In the genomic region with DNA sequence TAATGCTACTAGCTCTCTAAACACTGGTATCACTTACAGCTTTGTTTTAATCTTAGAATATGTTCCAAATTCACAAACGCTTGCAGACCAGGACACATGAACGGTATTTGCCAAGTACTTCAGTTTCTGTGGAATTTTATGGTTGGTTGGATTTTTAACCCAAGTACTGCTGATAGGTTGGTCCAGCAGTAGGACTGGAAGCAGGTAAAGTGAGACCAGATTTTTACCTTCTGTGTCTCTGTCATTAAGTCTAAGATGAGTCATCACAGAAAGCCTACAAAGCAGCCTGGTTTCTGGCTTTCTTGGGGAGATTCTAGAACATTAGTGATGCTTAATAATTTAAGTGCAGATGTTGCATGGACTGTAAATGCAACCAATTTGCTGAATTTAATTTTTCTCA, we compare ENCODE assay signal across 14 cellular contexts.
DNase-seq lines count a peak whose midpoint lies in the region; ATAC-seq, FAIRE-seq and TF ChIP-seq lines count a peak whose summit lies in the region.
"Had no signal": no experiment of that assay in that cellular context is flagged by ENCODE, and none has a peak within 500 bp of the region (broad histone marks: within the 10 kb centered on the region; RNA-seq: fewer than 3 reads in every experiment).

No MANE protein-coding gene starts in this region.

- CTCF ChIA-PET in SK-N-SH (lab: Yijun Ruan, JAX): interaction anchor here (0.7 to 1.2 kb wide), 3 partner anchors 63 to 530 kb away, joined by 3 read pairs; no protein-coding TSS in a partner anchor

- H3F3A ChIP-seq in SK-N-SH (replicated peaks; ENCODE audit: insufficient read depth): no peaks in the 10 kb centered on the region

- no peak for ATAC-seq in HG03469 (IDR thresholded peaks at IDR 0.05; ENCODE audit: unreplicated experiment)
- ATAC-seq: Right ventricle myocardium inferior had no signal

- H3K9ac ChIP-seq in SK-N-SH (no peak overlapping the region), keratinocyte (ENCODE audit: control insufficient read depth, extremely low read depth, insufficient read depth, low read length) (no peak overlapping the region)

- no peaks in the 10 kb centered on the region for H3K9me2 ChIP-seq in SK-N-SH

- H2AFZ ChIP-seq in SK-N-SH (ENCODE audit: low read depth): no peak overlapping the region; the same call in 1 of the 2 replicates
- H2AFZ ChIP-seq in keratinocyte (ENCODE audit: control insufficient read depth, low read length): no peak overlapping the region

- H4K20me1 ChIP-seq in SK-N-SH (ENCODE audit: insufficient read depth): no peaks in the 10 kb centered on the region
- H4K20me1 ChIP-seq in keratinocyte (ENCODE audit: control insufficient read depth, extremely low read depth, insufficient read depth, low read length): no peaks in the 10 kb centered on the region

- WGBS in SK-N-SH (ENCODE audit: low lambda C conversion rate): 81% methylated on average over 2 of the region's 2 CpGs

- H3K4me3 ChIP-seq in SK-N-SH (ENCODE audit: low read depth in 2 of 2, low read length in 1 of 2) (no peak overlapping the region), keratinocyte (ENCODE audit: control insufficient read depth in 2 of 3, extremely low read depth in 1 of 3, insufficient read depth in 2 of 3, low read depth in 1 of 3, low read length in 3 of 3) (no peak overlapping the region)

- no peak for TF ChIP-seq EP300 in SK-N-SH (IDR thresholded peaks at IDR 0.05; ENCODE audit: borderline replicate concordance in 1 of 2, low read depth in 1 of 2, low read length in 1 of 2)

- H3K9me3 ChIP-seq in SK-N-SH: no peaks in the 10 kb centered on the region
- H3K9me3 ChIP-seq in keratinocyte (ENCODE audit: control insufficient read depth, low read depth, low read length): no peaks in the 10 kb centered on the region

- H3K79me2 ChIP-seq in SK-N-SH (ENCODE audit: insufficient read depth): no peaks in the 10 kb centered on the region
- H3K79me2 ChIP-seq in keratinocyte (ENCODE audit: control insufficient read depth, insufficient read depth, low read length): no peaks in the 10 kb centered on the region

- peak overlapping the region in 1 of 2 experiments; percentile 6; a peak in 2 of 4 replicates for H3K27ac ChIP-seq in SK-N-SH (ENCODE audit: low read depth in 2 of 2, low read length in 1 of 2)
- H3K27ac ChIP-seq in keratinocyte (ENCODE audit: control insufficient read depth, insufficient read depth, low read length): no peak overlapping the region

- H3K27me3 ChIP-seq in SK-N-SH (ENCODE audit: insufficient read depth): no peaks in the 10 kb centered on the region
- no peaks in the 10 kb centered on the region for H3K27me3 ChIP-seq in keratinocyte (ENCODE audit: control insufficient read depth, extremely low read depth, insufficient read depth, low read length)

- peaks cover 0 to 6% of the 10 kb centered on the region in 2 experiments; a peak in 2 of 4 replicates for H3K4me1 ChIP-seq in SK-N-SH (ENCODE audit: control insufficient read depth in 1 of 2, insufficient read depth in 2 of 2, low read depth in 1 of 2, low read length in 1 of 2)
- H3K4me1 ChIP-seq in keratinocyte (ENCODE audit: control insufficient read depth, extremely low read depth, insufficient read depth, low read length): peaks cover 2% of the 10 kb centered on the region

- H3K36me3 ChIP-seq in SK-N-SH (replicated peaks in 1 of 2; ENCODE audit: control insufficient read depth in 1 of 2, insufficient read depth in 2 of 2, low read length in 1 of 2): no peaks in the 10 kb centered on the region
- no peaks in the 10 kb centered on the region for H3K36me3 ChIP-seq in keratinocyte (ENCODE audit: control insufficient read depth in 2 of 2, extremely low read depth in 1 of 2, insufficient read depth in 2 of 2, low read length in 2 of 2)

- no peak overlapping the region for H3K4me2 ChIP-seq in SK-N-SH
- H3K4me2 ChIP-seq in keratinocyte (ENCODE audit: control insufficient read depth, extremely low read depth, insufficient read depth, low read depth, low read length): no peak overlapping the region

- POLR2A ChIA-PET in SK-N-SH (lab: Yijun Ruan, JAX): no interaction called here

- dilution Hi-C loops in keratinocyte (cut with MboI; ENCODE audit: extremely low pct_ligation_motif_present, low sequenced_read_pairs): no loop called here

- DNase-seq in NCI-H2029 treated with DMSO at 0.1 percent for 48 hours (lab: John Stamatoyannopoulos, UW) (peak; percentile 27), NCI-H2029 (lab: John Stamatoyannopoulos, UW) (no peak), M059J (ENCODE audit: low read depth) (peak; percentile 25), SK-N-SH (no peak), keratinocyte (ENCODE audit: low read depth, low spot score) (no peak), C1 segment of cervical spinal cord (lab: John Stamatoyannopoulos, UW) (no peak), amygdala (lab: John Stamatoyannopoulos, UW) (no peak)
- DNase-seq: NCI-H1436 treated with DMSO at 0.1 percent for 48 hours, NCI-H510A treated with DMSO at 0.1 percent for 48 hours, OCI-M1 had no signal

- peak; percentile 58 for FAIRE-seq in keratinocyte (lab: Jason Lieb, UNC)
- FAIRE-seq: A204.1, HTR-8/SVneo had no signal

- TF ChIP-seq RAD21 in SK-N-SH (IDR thresholded peaks at IDR 0.05; ENCODE audit: low read length): no peak

- TF ChIP-seq CTCF in SK-N-SH (IDR thresholded peaks at IDR 0.05): no peak
- no peak for TF ChIP-seq CTCF in keratinocyte (optimal IDR thresholded peaks at IDR 0.05 in 1 of 3, IDR thresholded peaks at IDR 0.05 in 1 of 3, conservative IDR thresholded peaks at IDR 0.05 in 1 of 3; ENCODE audit: extremely low read depth in 1 of 3, insufficient read depth in 2 of 3, low read length in 3 of 3)

- H3K9me1 ChIP-seq in keratinocyte (ENCODE audit: control insufficient read depth, extremely low read depth, insufficient read depth, low read length): no peaks in the 10 kb centered on the region

TF ChIP-seq in SK-N-SH, 30 proteins besides CTCF, POLR2A, EP300 and RAD21:
- peak; percentile 36; the same call in 1 of the 2 replicates for TF ChIP-seq FOSL2 (IDR thresholded peaks at IDR 0.05; ENCODE audit: borderline replicate concordance, low read depth)
- no peak for TF ChIP-seq NRF1 (IDR thresholded peaks at IDR 0.05; ENCODE audit: low read depth, low read length)

Comparison
In these comparisons a context has a peak if more than half of its experiments do, and no peak if none do; other contexts are left out.
1. DNase-seq: peak in NCI-H2029 treated with DMSO at 0.1 percent for 48 hours (single experiment) and M059J (single experiment); none in NCI-H2029 (single experiment), SK-N-SH (single experiment), keratinocyte (single experiment), C1 segment of cervical spinal cord (0 of 14) and amygdala (0 of 56).